Comparison of ENCODE assay signal across 11 cellular contexts in genomic region chr3:10744098-10744465, GRCh38.
A peak's percentile ranks its signal among the peaks of the same experiment; 100 is the strongest.
DNase-seq lines count a peak whose midpoint lies in the region; ATAC-seq and TF ChIP-seq lines count a peak whose summit lies in the region.
"Had no signal": no experiment of that assay in that cellular context is flagged by ENCODE, and none has a peak within 500 bp of the region (broad histone marks: within the 10 kb centered on the region; RNA-seq: fewer than 3 reads in every experiment).

No MANE protein-coding gene starts in this region.

- no peaks in the 10 kb centered on the region for H3K36me3 Mint-ChIP-seq in activated CD4-positive, alpha-beta memory T cell treated with anti-CD3 and anti-CD28 coated beads for 36 hours
- H3K36me3 Mint-ChIP-seq in neural crest cell (ENCODE audit: low read depth) = no peaks in the 10 kb centered on the region
- H3K36me3 Mint-ChIP-seq: CD4-positive, CD25-positive, alpha-beta regulatory T cell had no signal

- DNase-seq in SIG-M5 treated with dmso at 0.1 percent for 504 hours (lab: John Stamatoyannopoulos, UW; ENCODE audit: unreplicated experiment) (peak; percentile 20), SIG-M5 (lab: John Stamatoyannopoulos, UW) (no peak), neural crest cell (ENCODE audit: low read depth, low spot score) (no peak), putamen (ENCODE audit: low spot score) (no peak), mesenteric fat pad (ENCODE audit: low spot score) (no peak)
- peak; percentile 61 for DNase-seq in activated CD4-positive, alpha-beta memory T cell treated with anti-CD3 and anti-CD28 coated beads for 36 hours
- DNase-seq: NCI-H1048 had no signal

- no peaks in the 10 kb centered on the region for H4K20me1 ChIP-seq in Loucy (ENCODE audit: insufficient read depth, low read length, poor library complexity, severe bottlenecking)

- CTCF ChIA-PET in activated CD4-positive, alpha-beta memory T cell treated with anti-CD3 and anti-CD28 coated beads for 36 hours (lab: Charles Lee) = interaction anchor here (1.1 to 1.7 kb wide), 2 partner anchors 15 to 400 kb away, joined by 3 to 4 read pairs; no protein-coding TSS in a partner anchor

- peaks cover under 1% of the 10 kb centered on the region for H3K4me1 Mint-ChIP-seq in activated CD4-positive, alpha-beta memory T cell treated with anti-CD3 and anti-CD28 coated beads for 36 hours (ENCODE audit: low read depth)
- H3K4me1 Mint-ChIP-seq in neural crest cell = peaks cover under 1% of the 10 kb centered on the region
- H3K4me1 Mint-ChIP-seq: nephron had no signal

- no peak overlapping the region for H3K4me2 ChIP-seq in Loucy (ENCODE audit: low read depth, low read length, poor library complexity, severe bottlenecking)

- H3K4me1 ChIP-seq in Loucy (ENCODE audit: insufficient read depth, low read length, poor library complexity, severe bottlenecking) = no peaks in the 10 kb centered on the region

- no peak overlapping the region for H3K27ac Mint-ChIP-seq in activated CD4-positive, alpha-beta memory T cell treated with anti-CD3 and anti-CD28 coated beads for 36 hours
- H3K27ac Mint-ChIP-seq in neural crest cell (ENCODE audit: unreplicated experiment) = no peak overlapping the region
- H3K27ac Mint-ChIP-seq: CD4-positive, CD25-positive, alpha-beta regulatory T cell; nephron had no signal

- no peaks in the 10 kb centered on the region for H3K9me3 Mint-ChIP-seq in activated CD4-positive, alpha-beta memory T cell treated with anti-CD3 and anti-CD28 coated beads for 36 hours
- H3K9me3 Mint-ChIP-seq in neural crest cell = no peaks in the 10 kb centered on the region
- H3K9me3 Mint-ChIP-seq: nephron had no signal

- H3F3A ChIP-seq in Loucy (ENCODE audit: low read depth) = no peaks in the 10 kb centered on the region

- no peaks in the 10 kb centered on the region for H3K79me2 ChIP-seq in Loucy (ENCODE audit: insufficient read depth, low read length)

- no peak overlapping the region for H2AFZ ChIP-seq in Loucy (ENCODE audit: low read length)

- H3K9me2 ChIP-seq in Loucy (replicated peaks; ENCODE audit: low read depth, low read length) = no peaks in the 10 kb centered on the region

- TF ChIP-seq CTCF in Loucy (conservative IDR thresholded peaks at IDR 0.05; ENCODE audit: low read length) (0 out of 2 replicates have a peak, but pooled peaks have one; percentile 14), neural crest cell (conservative IDR thresholded peaks at IDR 0.05) (peak; percentile 28)

- H3K9ac ChIP-seq in Loucy (ENCODE audit: low read depth, low read length, poor library complexity, severe bottlenecking) = no peak overlapping the region

- no peaks in the 10 kb centered on the region for H3K36me3 ChIP-seq in Loucy (ENCODE audit: insufficient read depth, low read length)

- intact Hi-C loops in activated CD4-positive, alpha-beta memory T cell treated with anti-CD3 and anti-CD28 coated beads for 36 hours (cut with micrococcal nuclease) = no loop called here

- no peaks in the 10 kb centered on the region for H3K27me3 ChIP-seq in Loucy (ENCODE audit: insufficient read depth, low read length, poor library complexity, severe bottlenecking)

- POLR2A ChIA-PET in activated CD4-positive, alpha-beta memory T cell treated with anti-CD3 and anti-CD28 coated beads for 36 hours (lab: Charles Lee) = no interaction called here

- no peaks in the 10 kb centered on the region for H3K9me3 ChIP-seq in Loucy (ENCODE audit: insufficient read depth, low read depth, low read length)

- no peak overlapping the region for H3K4me3 ChIP-seq in Loucy (ENCODE audit: low read length, poor library complexity, severe bottlenecking)

- no peak for ATAC-seq in GM18909 (IDR thresholded peaks at IDR 0.05; ENCODE audit: poor library complexity, unreplicated experiment)

- H3K4me3 Mint-ChIP-seq in activated CD4-positive, alpha-beta memory T cell treated with anti-CD3 and anti-CD28 coated beads for 36 hours = no peak overlapping the region
- no peak overlapping the region for H3K4me3 Mint-ChIP-seq in neural crest cell
- H3K4me3 Mint-ChIP-seq: CD4-positive, CD25-positive, alpha-beta regulatory T cell; nephron had no signal

- H3K27me3 Mint-ChIP-seq in activated CD4-positive, alpha-beta memory T cell treated with anti-CD3 and anti-CD28 coated beads for 36 hours = peaks cover 7% of the 10 kb centered on the region
- H3K27me3 Mint-ChIP-seq in neural crest cell (ENCODE audit: low read depth) = peaks cover 38% of the 10 kb centered on the region

Comparison
In these comparisons a context has a peak if more than half of its experiments do, and no peak if none do; other contexts are left out.
1. DNase-seq: peak in SIG-M5 treated with dmso at 0.1 percent for 504 hours (single experiment) and activated CD4-positive, alpha-beta memory T cell treated with anti-CD3 and anti-CD28 coated beads for 36 hours (single experiment); none in SIG-M5 (single experiment), neural crest cell (single experiment), putamen (single experiment) and mesenteric fat pad (single experiment).